9 cellular contexts compared by ENCODE assay signal in genomic region chr15:60673918-60674558, GRCh38.
DNase-seq lines count a peak whose midpoint lies in the region; TF ChIP-seq lines count a peak whose summit lies in the region.
"Had no signal": no experiment of that assay in that cellular context is flagged by ENCODE, and none has a peak within 500 bp of the region (broad histone marks: within the 10 kb centered on the region; RNA-seq: fewer than 3 reads in every experiment).

No MANE protein-coding gene starts in this region.

- no peaks in the 10 kb centered on the region for H3K36me3 ChIP-seq in SK-N-SH (replicated peaks in 1 of 2; ENCODE audit: control insufficient read depth in 1 of 2, insufficient read depth in 2 of 2, low read length in 1 of 2)
- H3K36me3 ChIP-seq: BLaER1 had no signal

- H3K4me3 ChIP-seq in SK-N-SH (ENCODE audit: low read depth in 2 of 2, low read length in 1 of 2) (no peak overlapping the region), epithelial cell of proximal tubule (ENCODE audit: low read depth, low read length) (no peak overlapping the region)
- H3K4me3 ChIP-seq: BLaER1 had no signal

- peaks cover 0 to 11% (median 0%) of the 10 kb centered on the region in 3 donors for H3K36me3 Mint-ChIP-seq in immature natural killer cell

- H3K4me1 ChIP-seq in SK-N-SH (ENCODE audit: control insufficient read depth in 1 of 2, insufficient read depth in 2 of 2, low read depth in 1 of 2, low read length in 1 of 2): peaks cover 0 to 4% of the 10 kb centered on the region in 2 experiments; a peak in 2 of 4 replicates

- peaks cover 3% of the 10 kb centered on the region for H3F3A ChIP-seq in SK-N-SH (replicated peaks; ENCODE audit: insufficient read depth)

- H3K27ac Mint-ChIP-seq in immature natural killer cell: no peak overlapping the region

- TF ChIP-seq EP300 in SK-N-SH (IDR thresholded peaks at IDR 0.05; ENCODE audit: borderline replicate concordance in 1 of 2, low read depth in 1 of 2, low read length in 1 of 2): no peak

- H3K27ac ChIP-seq in SK-N-SH (ENCODE audit: low read depth in 2 of 2, low read length in 1 of 2): peak overlapping the region in 1 of 2 experiments; percentile 67; a peak in 2 of 4 replicates
- H3K27ac ChIP-seq: BLaER1 had no signal

- peak overlapping the region; percentile 12; the same call in 1 of the 2 replicates for H3K4me2 ChIP-seq in SK-N-SH
- H3K4me2 ChIP-seq: BLaER1 had no signal

- no peak overlapping the region for H3K4me3 Mint-ChIP-seq in immature natural killer cell

- H3K27me3 ChIP-seq in SK-N-SH (ENCODE audit: insufficient read depth): no peaks in the 10 kb centered on the region
- H3K27me3 ChIP-seq: BLaER1 had no signal

- WGBS in SK-N-SH (ENCODE audit: low lambda C conversion rate): 6% methylated on average over 3 of the region's 3 CpGs

- no peak overlapping the region for H3K9ac ChIP-seq in SK-N-SH
- H3K9ac ChIP-seq: BLaER1 had no signal

- H2AFZ ChIP-seq in SK-N-SH (ENCODE audit: low read depth): no peak overlapping the region

- POLR2A ChIA-PET in SK-N-SH (lab: Yijun Ruan, JAX): no interaction called here

- H3K9me3 Mint-ChIP-seq in immature natural killer cell: no peaks in the 10 kb centered on the region

- TF ChIP-seq CTCF in SK-N-SH (IDR thresholded peaks at IDR 0.05): no peak
- TF ChIP-seq CTCF in epithelial cell of proximal tubule (conservative IDR thresholded peaks at IDR 0.05; ENCODE audit: low read depth, low read length): no peak

- H3K27me3 Mint-ChIP-seq in immature natural killer cell (ENCODE audit: low read depth in 3 of 3): peaks cover 0 to 1% (median 0%) of the 10 kb centered on the region in 3 donors

- H3K9me2 ChIP-seq in SK-N-SH: no peaks in the 10 kb centered on the region

- CTCF ChIA-PET in SK-N-SH (lab: Yijun Ruan, JAX): no interaction called here

- TF ChIP-seq RAD21 in SK-N-SH (IDR thresholded peaks at IDR 0.05; ENCODE audit: low read length): no peak

- peak; percentile 44 for DNase-seq in NCI-H2029 (lab: John Stamatoyannopoulos, UW)
- DNase-seq in NCI-H2029 treated with DMSO at 0.1 percent for 48 hours (lab: John Stamatoyannopoulos, UW): no peak
- peak; percentile 20 for DNase-seq in SK-N-SH
- DNase-seq in epithelial cell of proximal tubule (ENCODE audit: low read depth): peak; percentile 89
- peak; percentile 98 for DNase-seq in renal cortical epithelial cell (ENCODE audit: low read depth)
- DNase-seq in cortex of kidney (lab: John Stamatoyannopoulos, UW): no peak
- no peak for DNase-seq in GM19240 (ENCODE audit: insufficient read length, low spot score)
- DNase-seq in immature natural killer cell: no peak

- no peaks in the 10 kb centered on the region for H3K9me3 ChIP-seq in SK-N-SH
- H3K9me3 ChIP-seq: BLaER1 had no signal

- H3K79me2 ChIP-seq in SK-N-SH (ENCODE audit: insufficient read depth): no peaks in the 10 kb centered on the region

- peaks cover 1 to 7% of the 10 kb centered on the region in 2 donors for H3K4me1 Mint-ChIP-seq in immature natural killer cell

- no peaks in the 10 kb centered on the region for H4K20me1 ChIP-seq in SK-N-SH (ENCODE audit: insufficient read depth)
- H4K20me1 ChIP-seq: BLaER1 had no signal

TF ChIP-seq in SK-N-SH, 30 proteins besides CTCF, POLR2A, EP300 and RAD21:
- TF ChIP-seq FOSL2 (IDR thresholded peaks at IDR 0.05; ENCODE audit: borderline replicate concordance, low read depth) (peak; percentile 91), PBX3 (IDR thresholded peaks at IDR 0.05) (peak; percentile 41; the same call in 1 of the 2 replicates), USF1 (IDR thresholded peaks at IDR 0.05; ENCODE audit: borderline replicate concordance, low read depth) (peak; percentile 66; the same call in 1 of the 2 replicates), RXRA (IDR thresholded peaks at IDR 0.05; ENCODE audit: borderline replicate concordance, low read depth) (no peak), POLR2AphosphoS5 (IDR thresholded peaks at IDR 0.05; ENCODE audit: low read depth, low read length) (no peak; the same call in 1 of the 2 replicates), MAX (IDR thresholded peaks at IDR 0.05; ENCODE audit: low read depth) (no peak), NFIC (IDR thresholded peaks at IDR 0.05; ENCODE audit: borderline replicate concordance) (peak; percentile 73), JUND (IDR thresholded peaks at IDR 0.05) (peak; percentile 84), IRF3 (IDR thresholded peaks at IDR 0.05; ENCODE audit: low read depth, low read length) (no peak), TCF12 (IDR thresholded peaks at IDR 0.05) (peak; percentile 72), MEF2A (IDR thresholded peaks at IDR 0.05; ENCODE audit: borderline replicate concordance, low read depth) (no peak)

Comparison
In these comparisons a context has a peak if more than half of its experiments do, and no peak if none do; other contexts are left out.
1. DNase-seq: peak in NCI-H2029 (single experiment), SK-N-SH (single experiment), epithelial cell of proximal tubule (single experiment) and renal cortical epithelial cell (single experiment); none in NCI-H2029 treated with DMSO at 0.1 percent for 48 hours (single experiment), cortex of kidney (single experiment), GM19240 (single experiment) and immature natural killer cell (0 of 3).